22 cellular contexts compared by ENCODE assay signal in the genomic region with DNA sequence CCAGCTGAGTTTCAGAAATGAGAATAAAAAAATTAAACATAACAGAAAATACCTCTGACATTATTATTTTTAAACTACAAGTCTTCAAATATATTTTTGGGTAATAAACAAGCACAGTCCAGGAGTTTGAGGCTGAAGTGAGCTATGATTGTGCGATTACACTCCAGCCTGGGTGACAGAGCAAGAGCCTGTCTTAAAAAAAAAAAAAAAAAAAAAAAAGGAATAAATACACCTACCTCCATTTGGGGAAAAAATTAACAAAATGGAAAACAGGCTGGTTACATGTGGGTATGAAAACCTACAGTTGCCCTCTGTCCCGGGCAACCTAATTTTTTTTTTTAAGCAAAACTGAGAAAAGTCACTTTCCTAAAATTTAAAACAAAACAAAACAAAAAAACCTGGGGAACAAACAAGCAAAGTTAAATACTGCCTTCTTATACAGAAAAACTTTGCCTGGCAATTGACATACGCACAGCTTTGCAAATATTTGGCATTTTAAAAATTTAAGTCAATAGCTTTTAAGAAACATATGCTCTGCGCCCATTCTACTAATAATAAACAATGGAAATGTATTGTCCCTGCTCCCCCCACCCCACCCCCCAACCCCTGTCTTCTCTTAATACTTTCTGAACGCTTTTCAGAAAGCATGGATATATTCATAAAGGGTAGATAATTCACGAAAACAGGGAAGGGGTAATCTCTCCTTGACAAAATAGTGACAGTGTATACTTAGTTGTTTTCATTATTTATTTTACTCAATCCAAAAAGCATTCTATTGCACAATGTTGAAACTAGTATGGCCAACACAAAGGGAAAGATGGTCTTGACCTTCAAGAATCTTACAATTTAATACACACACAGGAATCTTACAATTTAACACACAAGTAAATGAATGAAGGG.
"Had no signal": no experiment of that assay in that cellular context is flagged by ENCODE, and none has a peak within 500 bp of the region (broad histone marks: within the 10 kb centered on the region; RNA-seq: fewer than 3 reads in every experiment).

No MANE protein-coding gene starts in this region.

- H3K27ac ChIP-seq: dorsolateral prefrontal cortex, esophagus muscularis mucosa, heart right ventricle, pancreas, tibial artery, upper lobe of left lung, vagina had no signal

- FAIRE-seq: islet of Langerhans, pancreas had no signal

- H3K9me3 Mint-ChIP-seq: stimulated activated naive CD8-positive, alpha-beta T cell treated with anti-CD3 and anti-CD28 coated beads, Interleukin-15, Interleukin-2, amounts not matched to agents 100 ng/mL and 50 ng/mL, for 24 hours had no signal

- H3K36me3 ChIP-seq: esophagus muscularis mucosa, gastrocnemius medialis, pancreas, vagina had no signal

- H3K4me3 ChIP-seq: dorsolateral prefrontal cortex, esophagus muscularis mucosa, gastrocnemius medialis, heart right ventricle, mucosa of descending colon, pancreas, smooth muscle cell, tibial artery, upper lobe of left lung, vagina had no signal

- H3K4me3 Mint-ChIP-seq: nephron; stimulated activated naive CD8-positive, alpha-beta T cell treated with anti-CD3 and anti-CD28 coated beads, Interleukin-15, Interleukin-2, amounts not matched to agents 100 ng/mL and 50 ng/mL, for 24 hours had no signal

- H3K27me3 ChIP-seq: dorsolateral prefrontal cortex, esophagus muscularis mucosa, gastrocnemius medialis, heart right ventricle, pancreas, tibial artery, upper lobe of left lung, vagina had no signal

- H3K27me3 Mint-ChIP-seq: progenitor cell of endocrine pancreas; stimulated activated naive CD8-positive, alpha-beta T cell treated with anti-CD3 and anti-CD28 coated beads, Interleukin-15, Interleukin-2, amounts not matched to agents 100 ng/mL and 50 ng/mL, for 24 hours had no signal

- H3K4me2 ChIP-seq: smooth muscle cell had no signal

- DNase-seq: cortex of kidney; dorsolateral prefrontal cortex; effector CD8-positive, alpha-beta T cell; gastrocnemius medialis; heart right ventricle; hypothalamus; mammary epithelial cell; mucosa of descending colon; occipital lobe; pancreas; right cardiac atrium; stimulated activated CD4-positive, alpha-beta T cell treated with anti-CD3 and anti-CD28 coated beads, Interleukin-2, amount 100 ng/mL, for 48 hours; tibial artery; upper lobe of left lung had no signal

- ATAC-seq: gastrocnemius medialis, heart right ventricle, left lobe of liver, mucosa of descending colon, pancreas, right cardiac atrium had no signal

- H3K9me3 ChIP-seq: esophagus muscularis mucosa, gastrocnemius medialis, heart right ventricle, mucosa of descending colon, pancreas, tibial artery, upper lobe of left lung, vagina had no signal
